In genomic region chr3:17901893-17902292, GRCh38 we compare ENCODE assay signal across 11 cellular contexts.
DNase-seq lines count a peak whose midpoint lies in the region; ATAC-seq, FAIRE-seq and TF ChIP-seq lines count a peak whose summit lies in the region.
"Had no signal": no experiment of that assay in that cellular context is flagged by ENCODE, and none has a peak within 500 bp of the region (broad histone marks: within the 10 kb centered on the region; RNA-seq: fewer than 3 reads in every experiment).

No MANE protein-coding gene starts in this region.

- TF ChIP-seq CTCF in bronchial epithelial cell (IDR thresholded peaks at IDR 0.05; ENCODE audit: insufficient read depth, low read length, severe bottlenecking), result no peak

- no peak overlapping the region for H3K27ac ChIP-seq in CD4-positive, alpha-beta memory T cell (ENCODE audit: low read depth, low read length)

- no peak overlapping the region for H3K27ac Mint-ChIP-seq in CD4-positive, alpha-beta memory T cell
- H3K27ac Mint-ChIP-seq: activated T-cell treated with anti-CD3 and anti-CD28 coated beads, Interleukin-2, amount 50 U/mL, for 24 hours had no signal

- no peaks in the 10 kb centered on the region for H3K4me1 ChIP-seq in CD4-positive, alpha-beta memory T cell (ENCODE audit: insufficient read depth, low read length)

- H3K4me1 Mint-ChIP-seq in CD4-positive, alpha-beta memory T cell, result no peaks in the 10 kb centered on the region

- no peaks in the 10 kb centered on the region for H3K9me3 ChIP-seq in CD4-positive, alpha-beta memory T cell (ENCODE audit: control insufficient read depth in 1 of 2, low read length in 2 of 2)

- no peak for FAIRE-seq in bronchial epithelial cell (lab: Jason Lieb, UNC)

- peak; percentile 13 for DNase-seq in bronchial epithelial cell (ENCODE audit: low read depth)
- DNase-seq in UCSD-AML1 (lab: John Stamatoyannopoulos, UW; ENCODE audit: unreplicated experiment), result no peak
- no peak for DNase-seq in CD4-positive, alpha-beta memory T cell
- DNase-seq in activated CD8-positive, alpha-beta memory T cell treated with anti-CD3 and anti-CD28 coated beads, Interleukin-2, amount 50 U/mL, for 48 hours, result no peak
- DNase-seq: activated T-cell treated with anti-CD3 and anti-CD28 coated beads, Interleukin-2, amount 50 U/mL, for 24 hours; NCI-H1436; stimulated activated naive CD4-positive, alpha-beta T cell treated with Interleukin-2 at 50 U/mL for 16 hours had no signal

- ATAC-seq in GM18858 (IDR thresholded peaks at IDR 0.05; ENCODE audit: unreplicated experiment) (peak; percentile 98), HG02642 (IDR thresholded peaks at IDR 0.05; ENCODE audit: poor library complexity, unreplicated experiment) (peak; percentile 65), HG03575 (IDR thresholded peaks at IDR 0.05; ENCODE audit: extremely low read depth, insufficient number of reproducible peaks, low FRiP score, unreplicated experiment) (peak; percentile 93), HG03280 (IDR thresholded peaks at IDR 0.05; ENCODE audit: unreplicated experiment) (no peak)

- peaks cover 2 to 5% of the 10 kb centered on the region in 2 donors for H3K27me3 Mint-ChIP-seq in CD4-positive, alpha-beta memory T cell
- H3K27me3 Mint-ChIP-seq: activated T-cell treated with anti-CD3 and anti-CD28 coated beads, Interleukin-2, amount 50 U/mL, for 24 hours had no signal

- H3K27me3 ChIP-seq in bronchial epithelial cell (ENCODE audit: control insufficient read depth, insufficient read depth, low read length), result peaks cover 3% of the 10 kb centered on the region
- H3K27me3 ChIP-seq in CD4-positive, alpha-beta memory T cell (ENCODE audit: insufficient read depth, low read length), result no peaks in the 10 kb centered on the region

- H3K4me3 ChIP-seq in bronchial epithelial cell (ENCODE audit: low read depth, low read length), result no peak overlapping the region
- H3K4me3 ChIP-seq in CD4-positive, alpha-beta memory T cell (ENCODE audit: low read length in 2 of 2), result no peak overlapping the region

- intact Hi-C loops in CD4-positive, alpha-beta memory T cell (cut with micrococcal nuclease), result no loop called here

- no peak overlapping the region for H3K4me3 Mint-ChIP-seq in CD4-positive, alpha-beta memory T cell
- H3K4me3 Mint-ChIP-seq: activated T-cell treated with anti-CD3 and anti-CD28 coated beads, Interleukin-2, amount 50 U/mL, for 24 hours had no signal

- peaks cover 0 to 19% (median 8%) of the 10 kb centered on the region in 8 donors for H3K9me3 Mint-ChIP-seq in CD4-positive, alpha-beta memory T cell

- no peaks in the 10 kb centered on the region for H3K36me3 Mint-ChIP-seq in CD4-positive, alpha-beta memory T cell

- H3K36me3 ChIP-seq in bronchial epithelial cell (ENCODE audit: control insufficient read depth, insufficient read depth, low read length), result no peaks in the 10 kb centered on the region
- H3K36me3 ChIP-seq in CD4-positive, alpha-beta memory T cell (ENCODE audit: insufficient read depth, low read length), result no peaks in the 10 kb centered on the region

- POLR2A ChIA-PET in CD4-positive, alpha-beta memory T cell (lab: Charles Lee; ENCODE audit: partially characterized antibody), result no interaction called here

- CTCF ChIA-PET in CD4-positive, alpha-beta memory T cell (lab: Charles Lee; ENCODE audit: partially characterized antibody), result no interaction called here
